10 cellular contexts compared by ENCODE assay signal in the genomic region with DNA sequence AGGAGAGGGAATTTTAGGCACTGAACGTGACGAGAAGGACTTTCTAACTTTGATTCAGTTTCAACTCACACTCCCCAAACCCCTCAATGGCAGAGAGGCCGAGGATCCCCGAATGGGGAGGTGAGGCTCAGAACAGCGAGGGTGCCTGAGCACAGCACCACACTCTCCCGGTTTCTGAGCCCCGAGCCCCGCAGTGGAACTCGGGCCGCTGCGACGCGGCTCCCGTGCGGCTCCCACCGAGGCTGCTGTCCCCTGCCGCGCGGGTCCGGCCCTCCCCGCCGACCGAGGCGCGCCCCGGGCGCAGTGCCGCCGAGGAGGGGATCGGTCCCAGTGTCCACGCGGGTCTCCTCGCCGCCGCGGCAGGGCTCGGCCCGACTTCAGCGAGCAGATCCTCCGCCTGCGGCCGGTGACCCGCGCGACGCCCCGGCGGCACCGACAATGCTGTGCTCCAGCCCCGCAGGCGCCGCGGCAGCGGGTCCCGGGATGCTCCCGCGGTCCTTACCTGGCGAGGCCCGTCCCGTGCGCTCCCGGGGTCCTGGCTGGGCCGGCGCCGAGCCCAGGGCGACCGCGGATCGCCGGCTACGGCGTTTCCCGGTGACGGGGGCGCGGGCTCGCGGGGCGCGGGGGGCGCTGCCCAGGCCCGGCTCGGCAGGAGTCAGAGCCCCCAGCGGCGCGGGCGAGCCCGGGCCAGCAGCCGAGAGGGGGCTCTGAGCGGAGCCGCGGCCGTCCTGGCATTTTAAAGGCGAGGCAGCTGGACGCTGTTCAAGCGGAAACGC. TPM values are rescaled to one million over a fixed set of nuclear protein-coding genes. Genes with fewer than 3 reads are reported as not detected.
DNase-seq lines count a peak whose midpoint lies in the region; ATAC-seq and TF ChIP-seq lines count a peak whose summit lies in the region.
"Had no signal": no experiment of that assay in that cellular context is flagged by ENCODE, and none has a peak within 500 bp of the region (broad histone marks: within the 10 kb centered on the region; RNA-seq: fewer than 3 reads in every experiment).

Gene CTXND1, minus strand, starts transcription at position 709 of the 776 bp plus-strand sequence. CDS start 50,264 bp downstream, outside the sequence.

- no peaks in the 10 kb centered on the region for H3K36me3 ChIP-seq in lower lobe of right lung
- H3K36me3 ChIP-seq in tibial artery: no peaks in the 10 kb centered on the region
- no peaks in the 10 kb centered on the region for H3K36me3 ChIP-seq in mucosa of descending colon (ENCODE audit: low read depth)

- no peak for TF ChIP-seq CTCF in chondrocyte (IDR thresholded peaks at IDR 0.05)
- no peak for TF ChIP-seq CTCF in lower lobe of right lung (IDR thresholded peaks at IDR 0.05)
- TF ChIP-seq CTCF in tibial artery (IDR thresholded peaks at IDR 0.05): no peak
- no peak for TF ChIP-seq CTCF in mucosa of descending colon (IDR thresholded peaks at IDR 0.05)

- peak within 1 kb of the TSS; percentile 47 for H3K4me3 ChIP-seq in lower lobe of right lung
- H3K4me3 ChIP-seq in tibial artery: peak within 1 kb of the TSS; percentile 37 to 49
- H3K4me3 ChIP-seq in mucosa of descending colon: no peak within 1 kb of the TSS

- H3K27me3 ChIP-seq in lower lobe of right lung (ENCODE audit: low read depth) (peaks cover 61% of the 10 kb centered on the region), tibial artery (peaks cover 0 to 55% of the 10 kb centered on the region in 2 donors)

- intact Hi-C loops in lower lobe of right lung (cut with DNase I): no loop called here
- intact Hi-C loops in tibial artery (cut with DNase I; ENCODE audit: low total_unique reads): no loop called here
- intact Hi-C loops in mucosa of descending colon (cut with DNase I, micrococcal nuclease): no loop called here

- H3K27me3 Mint-ChIP-seq in T-helper 2 cell treated with Interferon-gamma antibody and Interleukin-4, amounts not matched to agents 5 μg/mL and 100 μg/mL, for 36 hours (ENCODE audit: low read depth): peaks cover 58% of the 10 kb centered on the region
- H3K27me3 Mint-ChIP-seq in chondrocyte (ENCODE audit: low read depth): peaks cover 75% of the 10 kb centered on the region

- no peak for DNase-seq in T-helper 2 cell treated with Interferon-gamma antibody and Interleukin-4, amounts not matched to agents 5 μg/mL and 100 μg/mL, for 36 hours (ENCODE audit: low spot score)
- DNase-seq in T-helper 2 cell (no peak), chondrocyte (ENCODE audit: low spot score) (no peak), lower lobe of right lung (no peak), tibial artery (no peak), mucosa of descending colon (no peak)
- DNase-seq: AML-193, hippocampal formation had no signal

- ATAC-seq in lower lobe of right lung: peak; percentile 60 to 66
- no peak for ATAC-seq in mucosa of descending colon
- ATAC-seq in HG02588 (IDR thresholded peaks at IDR 0.05; ENCODE audit: unreplicated experiment): no peak
- ATAC-seq in HG03378 (IDR thresholded peaks at IDR 0.05; ENCODE audit: unreplicated experiment): no peak

- H3K9me3 ChIP-seq in lower lobe of right lung (no peaks in the 10 kb centered on the region), tibial artery (no peaks in the 10 kb centered on the region), mucosa of descending colon (no peaks in the 10 kb centered on the region)

- no peaks in the 10 kb centered on the region for H3K36me3 Mint-ChIP-seq in T-helper 2 cell treated with Interferon-gamma antibody and Interleukin-4, amounts not matched to agents 5 μg/mL and 100 μg/mL, for 36 hours (ENCODE audit: low read depth)
- H3K36me3 Mint-ChIP-seq in chondrocyte (ENCODE audit: low read depth): peaks cover 2% of the 10 kb centered on the region

- no peak within 1 kb of the TSS for H3K27ac Mint-ChIP-seq in T-helper 2 cell treated with Interferon-gamma antibody and Interleukin-4, amounts not matched to agents 5 μg/mL and 100 μg/mL, for 36 hours
- no peak within 1 kb of the TSS for H3K27ac Mint-ChIP-seq in chondrocyte (ENCODE audit: unreplicated experiment)

- peak within 1 kb of the TSS; percentile 46 for H3K4me3 Mint-ChIP-seq in T-helper 2 cell treated with Interferon-gamma antibody and Interleukin-4, amounts not matched to agents 5 μg/mL and 100 μg/mL, for 36 hours
- H3K4me3 Mint-ChIP-seq in chondrocyte (ENCODE audit: unreplicated experiment): peak within 1 kb of the TSS; percentile 53

- H3K9me3 Mint-ChIP-seq in T-helper 2 cell treated with Interferon-gamma antibody and Interleukin-4, amounts not matched to agents 5 μg/mL and 100 μg/mL, for 36 hours: no peaks in the 10 kb centered on the region
- H3K9me3 Mint-ChIP-seq in chondrocyte (ENCODE audit: low read depth): no peaks in the 10 kb centered on the region

- H3K4me1 Mint-ChIP-seq in T-helper 2 cell treated with Interferon-gamma antibody and Interleukin-4, amounts not matched to agents 5 μg/mL and 100 μg/mL, for 36 hours (ENCODE audit: low read depth): peaks cover 2% of the 10 kb centered on the region
- H3K4me1 Mint-ChIP-seq in chondrocyte (ENCODE audit: low read depth): peaks cover 8% of the 10 kb centered on the region

- H3K27ac ChIP-seq in lower lobe of right lung (no peak within 1 kb of the TSS), tibial artery (no peak within 1 kb of the TSS)

- H3K4me1 ChIP-seq in lower lobe of right lung (peaks cover 6% of the 10 kb centered on the region), tibial artery (peaks cover 0 to 22% (median 13%) of the 10 kb centered on the region in 4 donors), mucosa of descending colon (ENCODE audit: low read depth) (peaks cover 4% of the 10 kb centered on the region)

RNA-seq across cellular contexts. Expression of gene CTXND1, which starts in this region (rescaled TPM):
- not detected in 3 replicates for total RNA-seq in chondrocyte
- 1.8 TPM for total RNA-seq in lower lobe of right lung
- under 1 TPM; 0.09 to 0.70 (median 0.19) TPM for total RNA-seq in mucosa of descending colon

Comparison
In these comparisons a context has a peak if more than half of its experiments do, and no peak if none do; other contexts are left out.
1. ATAC-seq: peak in lower lobe of right lung (2 of 2); none in mucosa of descending colon (single experiment), HG02588 (single experiment) and HG03378 (single experiment).